ENCODE assay signal across 16 cellular contexts in the genomic region with DNA sequence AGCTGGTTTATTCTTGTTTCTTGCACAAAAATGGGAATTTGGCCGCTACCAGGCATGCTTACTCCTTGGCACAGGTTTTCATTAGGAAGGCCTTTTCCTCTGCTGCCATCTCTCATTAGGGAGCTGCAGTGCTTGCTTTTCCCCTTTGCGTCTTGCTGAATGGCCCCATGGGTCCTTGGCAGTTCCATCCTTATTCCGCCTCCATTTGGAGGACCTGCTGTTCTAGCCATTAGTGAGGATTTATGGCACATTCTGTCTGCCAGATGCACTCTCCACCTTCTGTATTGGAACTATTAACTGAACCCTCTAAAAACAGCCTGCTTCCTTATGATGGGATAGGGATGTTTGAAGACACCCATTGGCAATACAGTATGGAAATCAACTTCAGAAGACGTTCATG.
DNase-seq lines count a peak whose midpoint lies in the region; ATAC-seq, FAIRE-seq and TF ChIP-seq lines count a peak whose summit lies in the region.
"Had no signal": no experiment of that assay in that cellular context is flagged by ENCODE, and none has a peak within 500 bp of the region (broad histone marks: within the 10 kb centered on the region; RNA-seq: fewer than 3 reads in every experiment).

No MANE protein-coding gene starts in this region.

- no peak for TF ChIP-seq POLR2A in H54 (IDR thresholded peaks at IDR 0.05; ENCODE audit: low read depth, low read length)

- H3K9ac ChIP-seq in stomach smooth muscle (ENCODE audit: low read length in 2 of 2), result no peak overlapping the region

- no peaks in the 10 kb centered on the region for H3K27me3 ChIP-seq in stomach smooth muscle (ENCODE audit: control insufficient read depth in 1 of 2, insufficient read depth in 2 of 2, low read length in 2 of 2)

- ATAC-seq in GM21526 (IDR thresholded peaks at IDR 0.05; ENCODE audit: low FRiP score, unreplicated experiment), result no peak
- ATAC-seq: PC-3 had no signal

- H3K9me3 ChIP-seq in stomach smooth muscle (ENCODE audit: control insufficient read depth in 2 of 2, low read length in 2 of 2), result no peaks in the 10 kb centered on the region

- no peak for FAIRE-seq in H54 (lab: Jason Lieb, UNC)
- FAIRE-seq: G401.6 had no signal

- peak overlapping the region in 1 of 2 donors; percentile 2 for H3K4me3 ChIP-seq in stomach smooth muscle (ENCODE audit: low read length in 2 of 2)

- H3K4me1 ChIP-seq in stomach smooth muscle (ENCODE audit: control insufficient read depth, insufficient read depth, low read length), result peaks cover 9% of the 10 kb centered on the region

- peaks cover 0 to 5% of the 10 kb centered on the region in 2 donors for H3K36me3 ChIP-seq in stomach smooth muscle (ENCODE audit: control insufficient read depth in 2 of 2, insufficient read depth in 2 of 2, low read length in 2 of 2)

- DNase-seq in NCI-H2081 (lab: John Stamatoyannopoulos, UW) (peak; percentile 5 to 34), NCI-H2081 treated with DMSO at 0.1 percent for 48 hours (lab: John Stamatoyannopoulos, UW) (no peak), NCI-H2171 treated with DMSO at 0.1 percent for 48 hours (lab: John Stamatoyannopoulos, UW) (peak; percentile 88), cerebellar cortex (ENCODE audit: low spot score) (peak; percentile 86), H54 (ENCODE audit: insufficient read length, low spot score) (no peak), GM19240 (ENCODE audit: insufficient read length, low spot score) (no peak)
- DNase-seq: CD4-positive, CD25-positive, alpha-beta regulatory T cell; DMS79; GOT3; NCI-H526; PC-3 had no signal

- H3K27ac ChIP-seq in stomach smooth muscle (ENCODE audit: low read length), result peak overlapping the region; percentile 53
- H3K27ac ChIP-seq: 22Rv1, RWPE1 had no signal

Comparison
In these comparisons a context has a peak if more than half of its experiments do, and no peak if none do; other contexts are left out.
1. DNase-seq: peak in NCI-H2081 (2 of 2), NCI-H2171 treated with DMSO at 0.1 percent for 48 hours (single experiment) and cerebellar cortex (single experiment); none in NCI-H2081 treated with DMSO at 0.1 percent for 48 hours (single experiment), H54 (single experiment) and GM19240 (single experiment).